8 cellular contexts compared by ENCODE assay signal in the genomic region with DNA sequence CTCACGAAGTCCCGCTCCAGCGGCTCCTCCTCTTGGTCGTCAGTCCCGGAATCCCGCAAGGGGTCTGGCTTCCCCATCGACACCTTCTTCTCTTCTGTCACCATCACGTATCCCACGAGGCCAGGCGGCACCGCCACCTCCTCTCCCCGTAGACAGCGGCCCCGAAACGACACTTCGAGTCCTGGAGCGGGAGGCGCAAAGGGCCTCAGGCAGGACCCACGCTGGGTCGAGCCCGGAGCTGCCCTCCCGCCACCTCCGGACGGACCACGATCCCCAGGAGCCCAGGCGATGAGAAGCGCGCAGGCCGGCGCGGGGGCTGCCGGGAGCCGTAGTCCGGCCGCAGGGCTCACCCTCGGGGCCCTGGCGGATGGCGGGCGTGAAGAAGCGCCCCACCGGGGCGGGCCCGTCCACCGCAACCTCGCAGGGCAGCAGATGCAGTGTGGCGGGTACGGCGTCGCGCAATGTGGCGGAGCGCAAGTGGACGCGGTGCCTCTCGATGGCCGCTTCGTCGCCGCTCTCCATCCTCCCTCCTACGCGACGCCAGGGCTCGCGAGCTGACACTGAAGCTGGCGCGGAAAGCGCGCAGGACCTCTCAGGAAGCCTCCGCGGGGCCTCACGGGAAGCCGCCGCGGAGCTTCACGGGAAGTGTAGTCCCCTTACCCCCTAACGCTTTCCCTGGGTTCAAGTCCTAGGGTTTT. TPM values are rescaled to one million over a fixed set of nuclear protein-coding genes. Genes with fewer than 3 reads are reported as not detected.
DNase-seq lines count a peak whose midpoint lies in the region; ATAC-seq and TF ChIP-seq lines count a peak whose summit lies in the region.

A gene (minus strand): TSS at position 562 of the 698 bp plus-strand sequence. CDS start 40 bp downstream, at position 522.

- H3K9ac ChIP-seq in liver (ENCODE audit: low read depth in 1 of 2, low read length in 2 of 2), result peak within 1 kb of the TSS; percentile 2 to 63

- WGBS in liver, result under 1% methylated on average over 76 of the region's 76 CpGs

- H3K36me3 ChIP-seq in BE2C, result peaks cover 44% of the 10 kb centered on the region
- H3K36me3 ChIP-seq in liver (ENCODE audit: control insufficient read depth in 4 of 4, insufficient read depth in 3 of 4, low read depth in 1 of 4, low read length in 3 of 4), result peaks cover 10 to 35% (median 28%) of the 10 kb centered on the region in 4 donors

- H3K4me1 ChIP-seq in BE2C (peaks cover 4% of the 10 kb centered on the region; the same call in 1 of the 2 replicates), liver (ENCODE audit: control insufficient read depth in 4 of 4, insufficient read depth in 4 of 4, low read length in 3 of 4) (peaks cover 5 to 24% (median 21%) of the 10 kb centered on the region in 4 donors)

- TF ChIP-seq RAD21 in liver (IDR thresholded peaks at IDR 0.05), result peak in 1 of 2 donors; percentile 18

- H3K27ac ChIP-seq in liver (ENCODE audit: low read depth in 1 of 2, low read length in 2 of 2), result peak within 1 kb of the TSS; percentile 52 to 78

- H3K9me3 ChIP-seq in BE2C (no peaks in the 10 kb centered on the region), liver (ENCODE audit: control insufficient read depth in 4 of 4, low read length in 3 of 4) (no peaks in the 10 kb centered on the region)

- DNase-seq in BE2C (peak; percentile 89), GM19238 (ENCODE audit: insufficient read length, low spot score) (peak; percentile 92), NCI-H526 (lab: John Stamatoyannopoulos, UW) (peak; percentile 75 to 96), dermis microvascular lymphatic vessel endothelial cell (ENCODE audit: low read depth in 2 of 2) (peak; percentile 64 to 85)
- peak; percentile 58 to 65 for DNase-seq in activated CD4-positive, alpha-beta T cell treated with anti-CD3 and anti-CD28 coated beads, Interleukin-2, amount 50 U/mL, for 4 hours
- peak; percentile 79 for DNase-seq in stimulated activated CD4-positive, alpha-beta T cell treated with anti-CD3 and anti-CD28 coated beads, Interleukin-4, amount 100 ng/mL, for 1 hour

- peak within 1 kb of the TSS; percentile 75 for H3K4me3 ChIP-seq in BE2C (ENCODE audit: low read depth, low read length)
- H3K4me3 ChIP-seq in liver (ENCODE audit: low read depth in 1 of 3, low read length in 3 of 3), result peak within 1 kb of the TSS; percentile 67 to 94 (median 88)

- peak; percentile 72 for ATAC-seq in HG03439 (IDR thresholded peaks at IDR 0.05; ENCODE audit: unreplicated experiment)

- TF ChIP-seq CTCF in BE2C (IDR thresholded peaks at IDR 0.05; ENCODE audit: low read depth, low read length) (no peak), liver (IDR thresholded peaks at IDR 0.05; ENCODE audit: low read depth, low read length, missing input control) (peak; percentile 8)

- H3K27me3 ChIP-seq in BE2C (peaks cover 7% of the 10 kb centered on the region), liver (ENCODE audit: control insufficient read depth in 4 of 4, insufficient read depth in 4 of 4, low read length in 3 of 4) (no peaks in the 10 kb centered on the region)

TF ChIP-seq in liver, 16 proteins besides CTCF, POLR2A, EP300 and RAD21:
- TF ChIP-seq NR2F2 (IDR thresholded peaks at IDR 0.05) (no peak), HNF4G (IDR thresholded peaks at IDR 0.05) (no peak), HNF4A (conservative IDR thresholded peaks at IDR 0.05) (no peak), JUND (IDR thresholded peaks at IDR 0.05) (no peak), GABPA (IDR thresholded peaks at IDR 0.05 in 1 of 2, conservative IDR thresholded peaks at IDR 0.05 in 1 of 2) (peak in 1 of 2 donors; percentile 80), YY1 (IDR thresholded peaks at IDR 0.05) (peak; percentile 81)
- TF ChIP-seq, protein P1, sequence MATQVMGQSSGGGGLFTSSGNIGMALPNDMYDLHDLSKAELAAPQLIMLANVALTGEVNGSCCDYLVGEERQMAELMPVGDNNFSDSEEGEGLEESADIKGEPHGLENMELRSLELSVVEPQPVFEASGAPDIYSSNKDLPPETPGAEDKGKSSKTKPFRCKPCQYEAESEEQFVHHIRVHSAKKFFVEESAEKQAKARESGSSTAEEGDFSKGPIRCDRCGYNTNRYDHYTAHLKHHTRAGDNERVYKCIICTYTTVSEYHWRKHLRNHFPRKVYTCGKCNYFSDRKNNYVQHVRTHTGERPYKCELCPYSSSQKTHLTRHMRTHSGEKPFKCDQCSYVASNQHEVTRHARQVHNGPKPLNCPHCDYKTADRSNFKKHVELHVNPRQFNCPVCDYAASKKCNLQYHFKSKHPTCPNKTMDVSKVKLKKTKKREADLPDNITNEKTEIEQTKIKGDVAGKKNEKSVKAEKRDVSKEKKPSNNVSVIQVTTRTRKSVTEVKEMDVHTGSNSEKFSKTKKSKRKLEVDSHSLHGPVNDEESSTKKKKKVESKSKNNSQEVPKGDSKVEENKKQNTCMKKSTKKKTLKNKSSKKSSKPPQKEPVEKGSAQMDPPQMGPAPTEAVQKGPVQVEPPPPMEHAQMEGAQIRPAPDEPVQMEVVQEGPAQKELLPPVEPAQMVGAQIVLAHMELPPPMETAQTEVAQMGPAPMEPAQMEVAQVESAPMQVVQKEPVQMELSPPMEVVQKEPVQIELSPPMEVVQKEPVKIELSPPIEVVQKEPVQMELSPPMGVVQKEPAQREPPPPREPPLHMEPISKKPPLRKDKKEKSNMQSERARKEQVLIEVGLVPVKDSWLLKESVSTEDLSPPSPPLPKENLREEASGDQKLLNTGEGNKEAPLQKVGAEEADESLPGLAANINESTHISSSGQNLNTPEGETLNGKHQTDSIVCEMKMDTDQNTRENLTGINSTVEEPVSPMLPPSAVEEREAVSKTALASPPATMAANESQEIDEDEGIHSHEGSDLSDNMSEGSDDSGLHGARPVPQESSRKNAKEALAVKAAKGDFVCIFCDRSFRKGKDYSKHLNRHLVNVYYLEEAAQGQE (IDR thresholded peaks at IDR 0.05), result peak; percentile 44
- TF ChIP-seq, protein P2, sequence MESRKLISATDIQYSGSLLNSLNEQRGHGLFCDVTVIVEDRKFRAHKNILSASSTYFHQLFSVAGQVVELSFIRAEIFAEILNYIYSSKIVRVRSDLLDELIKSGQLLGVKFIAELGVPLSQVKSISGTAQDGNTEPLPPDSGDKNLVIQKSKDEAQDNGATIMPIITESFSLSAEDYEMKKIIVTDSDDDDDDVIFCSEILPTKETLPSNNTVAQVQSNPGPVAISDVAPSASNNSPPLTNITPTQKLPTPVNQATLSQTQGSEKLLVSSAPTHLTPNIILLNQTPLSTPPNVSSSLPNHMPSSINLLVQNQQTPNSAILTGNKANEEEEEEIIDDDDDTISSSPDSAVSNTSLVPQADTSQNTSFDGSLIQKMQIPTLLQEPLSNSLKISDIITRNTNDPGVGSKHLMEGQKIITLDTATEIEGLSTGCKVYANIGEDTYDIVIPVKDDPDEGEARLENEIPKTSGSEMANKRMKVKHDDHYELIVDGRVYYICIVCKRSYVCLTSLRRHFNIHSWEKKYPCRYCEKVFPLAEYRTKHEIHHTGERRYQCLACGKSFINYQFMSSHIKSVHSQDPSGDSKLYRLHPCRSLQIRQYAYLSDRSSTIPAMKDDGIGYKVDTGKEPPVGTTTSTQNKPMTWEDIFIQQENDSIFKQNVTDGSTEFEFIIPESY (IDR thresholded peaks at IDR 0.05), result no peak
TF ChIP-seq in liver: peak in this region for 3.

RNA-seq across cellular contexts. Expression of the gene that starts here (rescaled TPM):
- 225 TPM for polyA plus RNA-seq in BE2C (2012; ENCODE audit: insufficient read depth, insufficient read length, low read depth)
- 39.8 and 42.6 TPM in 2 replicates for total RNA-seq in dermis microvascular lymphatic vessel endothelial cell
- 10 to 100 TPM; 20.5 to 32.4 TPM for total RNA-seq in liver
- 10 to 100 TPM; 45.7 to 72.1 TPM for polyA plus RNA-seq in liver

Comparison
In these comparisons a context has a peak if more than half of its experiments do, and no peak if none do; other contexts are left out.
1. Peak in every context shown above with its lines: DNase-seq, ATAC-seq, H3K4me3 ChIP-seq and H3K27ac ChIP-seq.